25 cellular contexts compared by ENCODE assay signal in genomic region chr9:114602620-114603019, GRCh38. TPM values are rescaled to one million over a fixed set of nuclear protein-coding genes. Genes with fewer than 3 reads are reported as not detected.
"Had no signal": no experiment of that assay in that cellular context is flagged by ENCODE, and none has a peak within 500 bp of the region (broad histone marks: within the 10 kb centered on the region; RNA-seq: fewer than 3 reads in every experiment).

No MANE protein-coding gene starts in this region.

- H3K27ac Mint-ChIP-seq: activated CD4-positive, alpha-beta T cell treated with anti-CD3 and anti-CD28 coated beads for 36 hours; activated naive CD4-positive, alpha-beta T cell treated with anti-CD3 and anti-CD28 coated beads, Interleukin-2, amount 50 U/mL, for 72 hours; activated T-helper 1 cell treated with anti-CD3 and anti-CD28 coated beads, Interleukin-12 subunit alpha, Interleukin-12 subunit beta, Interleukin-2, Interleukin-4 antibody, amounts not matched to agents 30 ng/mL and 10 ng/mL and 1 ng/mL, durations not matched to agents 14 hours and 24 hours and 36 hours; brain; neural progenitor cell; T-helper 2 cell treated with Interferon-gamma antibody and Interleukin-4, amounts not matched to agents 5 μg/mL and 100 μg/mL, for 36 hours had no signal

- DNase-seq: activated CD4-positive, alpha-beta T cell treated with anti-CD3 and anti-CD28 coated beads for 36 hours; activated CD4-positive, alpha-beta T cell treated with anti-CD3 and anti-CD28 coated beads, Interleukin-2, amount 50 U/mL, for 48 hours; activated gamma-delta T cell treated with Interleukin-2 at 50 U/mL for 16 hours; activated T-cell treated with anti-CD3 and anti-CD28 coated beads for 4 hours; central memory CD4-positive, alpha-beta T cell; erythroblast; hypothalamus; mesenchymal stem cell; mucosa of descending colon; naive thymus-derived CD4-positive, alpha-beta T cell; psoas muscle; right cardiac atrium; stimulated activated naive CD8-positive, alpha-beta T cell treated with anti-CD3 and anti-CD28 coated beads, Interleukin-15, Interleukin-2, amounts not matched to agents 100 U/mL and 50 U/mL, for 24 hours; transverse colon had no signal

- H3K27ac ChIP-seq: coronary artery, neural progenitor cell, psoas muscle, skin epidermis, suprapubic skin, transverse colon, vagina had no signal

- H3K4me3 ChIP-seq: coronary artery, mucosa of descending colon, neural progenitor cell, psoas muscle, skin epidermis, suprapubic skin, transverse colon, vagina had no signal

- H3K4me3 Mint-ChIP-seq: activated CD4-positive, alpha-beta T cell treated with anti-CD3 and anti-CD28 coated beads for 36 hours; activated T-helper 1 cell treated with anti-CD3 and anti-CD28 coated beads, Interleukin-12 subunit alpha, Interleukin-12 subunit beta, Interleukin-2, Interleukin-4 antibody, amounts not matched to agents 30 ng/mL and 10 ng/mL and 1 ng/mL, durations not matched to agents 14 hours and 24 hours and 36 hours; brain; naive thymus-derived CD4-positive, alpha-beta T cell; neural progenitor cell; T-helper 2 cell treated with Interferon-gamma antibody and Interleukin-4, amounts not matched to agents 5 μg/mL and 100 μg/mL, for 36 hours had no signal

- H3K9me3 ChIP-seq: mucosa of descending colon, psoas muscle, transverse colon, vagina had no signal

- H3K4me1 ChIP-seq: neural progenitor cell, psoas muscle, suprapubic skin, transverse colon, vagina had no signal

- H3K4me1 Mint-ChIP-seq: activated CD4-positive, alpha-beta T cell treated with anti-CD3 and anti-CD28 coated beads for 36 hours had no signal

- ATAC-seq: activated CD4-positive, alpha-beta T cell treated with anti-CD3 and anti-CD28 coated beads for 36 hours; activated naive CD4-positive, alpha-beta T cell treated with anti-CD3 and anti-CD28 coated beads, Interleukin-2, amount 50 U/mL, for 72 hours; mucosa of descending colon; naive thymus-derived CD4-positive, alpha-beta T cell; psoas muscle; right cardiac atrium; stimulated activated naive CD8-positive, alpha-beta T cell treated with anti-CD3 and anti-CD28 coated beads, Interleukin-15, Interleukin-2, amounts not matched to agents 100 U/mL and 50 U/mL, for 24 hours had no signal

- H3K27me3 Mint-ChIP-seq: activated CD4-positive, alpha-beta T cell treated with anti-CD3 and anti-CD28 coated beads for 36 hours; brain; naive thymus-derived CD4-positive, alpha-beta T cell had no signal

- H3K27me3 ChIP-seq: neural progenitor cell, suprapubic skin, transverse colon, vagina had no signal

RNA-seq across cellular contexts. Expression of gene TEX53, which starts 55.0 kb away (rescaled TPM):
- total RNA-seq: activated CD4-positive, alpha-beta T cell treated with anti-CD3 and anti-CD28 coated beads for 36 hours; activated naive CD4-positive, alpha-beta T cell treated with anti-CD3 and anti-CD28 coated beads, Interleukin-2, amount 50 U/mL, for 72 hours; activated T-helper 1 cell treated with anti-CD3 and anti-CD28 coated beads, Interleukin-12 subunit alpha, Interleukin-12 subunit beta, Interleukin-2, Interleukin-4 antibody, amounts not matched to agents 30 ng/mL and 10 ng/mL and 1 ng/mL, durations not matched to agents 14 hours and 24 hours and 36 hours; frontal cortex; mucosa of descending colon; naive thymus-derived CD4-positive, alpha-beta T cell; osteoblast; psoas muscle; right cardiac atrium; suprapubic skin; transverse colon; vagina had no signal
